1 cellular context compared by ENCODE assay signal in the genomic region with DNA sequence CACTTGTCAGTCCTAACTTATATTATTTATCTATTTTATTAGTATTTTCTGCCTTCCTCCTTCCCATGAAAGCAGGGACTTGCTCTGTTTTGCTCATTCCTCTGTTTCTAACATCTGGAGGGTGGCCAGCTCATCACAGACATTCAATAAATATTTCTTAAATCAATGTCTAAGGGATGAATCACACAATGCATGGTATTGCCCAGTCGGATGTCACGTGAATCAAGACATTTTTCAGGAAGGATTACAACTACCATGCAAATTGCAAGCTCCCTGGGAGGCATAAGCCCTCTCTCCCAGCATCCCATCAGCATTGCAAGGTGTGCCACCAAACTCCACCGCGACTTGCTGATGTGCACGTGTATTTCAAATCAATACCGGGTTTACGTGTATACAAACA.
TF ChIP-seq lines count a peak whose summit lies in the region.

No MANE protein-coding gene starts in this region.

TF ChIP-seq in WTC11, 78 proteins besides CTCF, POLR2A, EP300 and RAD21 (continued from another document):
- no peak for TF ChIP-seq ZBTB43 (CRISPR knock-in tag; IDR thresholded peaks at IDR 0.05)
- TF ChIP-seq NR1H2 (CRISPR knock-in tag; IDR thresholded peaks at IDR 0.05): no peak
- TF ChIP-seq, protein P1, sequence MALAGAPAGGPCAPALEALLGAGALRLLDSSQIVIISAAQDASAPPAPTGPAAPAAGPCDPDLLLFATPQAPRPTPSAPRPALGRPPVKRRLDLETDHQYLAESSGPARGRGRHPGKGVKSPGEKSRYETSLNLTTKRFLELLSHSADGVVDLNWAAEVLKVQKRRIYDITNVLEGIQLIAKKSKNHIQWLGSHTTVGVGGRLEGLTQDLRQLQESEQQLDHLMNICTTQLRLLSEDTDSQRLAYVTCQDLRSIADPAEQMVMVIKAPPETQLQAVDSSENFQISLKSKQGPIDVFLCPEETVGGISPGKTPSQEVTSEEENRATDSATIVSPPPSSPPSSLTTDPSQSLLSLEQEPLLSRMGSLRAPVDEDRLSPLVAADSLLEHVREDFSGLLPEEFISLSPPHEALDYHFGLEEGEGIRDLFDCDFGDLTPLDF (CRISPR knock-in tag; IDR thresholded peaks at IDR 0.05): no peak
- TF ChIP-seq NR3C1 (CRISPR knock-in tag; conservative IDR thresholded peaks at IDR 0.05; ENCODE audit: low read depth): no peak
- TF ChIP-seq, protein P2, sequence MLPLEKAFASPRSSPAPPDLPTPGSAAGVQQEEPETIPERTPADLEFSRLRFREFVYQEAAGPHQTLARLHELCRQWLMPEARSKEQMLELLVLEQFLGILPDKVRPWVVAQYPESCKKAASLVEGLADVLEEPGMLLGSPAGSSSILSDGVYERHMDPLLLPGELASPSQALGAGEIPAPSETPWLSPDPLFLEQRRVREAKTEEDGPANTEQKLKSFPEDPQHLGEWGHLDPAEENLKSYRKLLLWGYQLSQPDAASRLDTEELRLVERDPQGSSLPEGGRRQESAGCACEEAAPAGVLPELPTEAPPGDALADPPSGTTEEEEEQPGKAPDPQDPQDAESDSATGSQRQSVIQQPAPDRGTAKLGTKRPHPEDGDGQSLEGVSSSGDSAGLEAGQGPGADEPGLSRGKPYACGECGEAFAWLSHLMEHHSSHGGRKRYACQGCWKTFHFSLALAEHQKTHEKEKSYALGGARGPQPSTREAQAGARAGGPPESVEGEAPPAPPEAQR (CRISPR knock-in tag; IDR thresholded peaks at IDR 0.05): no peak
- TF ChIP-seq ATF1 (CRISPR knock-in tag; IDR thresholded peaks at IDR 0.05): no peak
- no peak for TF ChIP-seq SOX15 (CRISPR knock-in tag; IDR thresholded peaks at IDR 0.05)
- TF ChIP-seq GRHL2 (CRISPR knock-in tag; IDR thresholded peaks at IDR 0.05; ENCODE audit: insufficient replicate concordance, severe bottlenecking): no peak
- TF ChIP-seq ATF6 (CRISPR knock-in tag; IDR thresholded peaks at IDR 0.05): no peak
- TF ChIP-seq TP53 (CRISPR knock-in tag; IDR thresholded peaks at IDR 0.05): no peak
- TF ChIP-seq ZNF396 (CRISPR knock-in tag; IDR thresholded peaks at IDR 0.05; ENCODE audit: borderline replicate concordance): no peak
- TF ChIP-seq NFE2L1 (CRISPR knock-in tag; IDR thresholded peaks at IDR 0.05): no peak
- no peak for TF ChIP-seq ZNF138 (CRISPR knock-in tag; conservative IDR thresholded peaks at IDR 0.05)
- no peak for TF ChIP-seq TCF7 (CRISPR knock-in tag; IDR thresholded peaks at IDR 0.05; ENCODE audit: low read depth)
- TF ChIP-seq RELA (CRISPR knock-in tag; IDR thresholded peaks at IDR 0.05; ENCODE audit: borderline replicate concordance): no peak
- no peak for TF ChIP-seq ZNF121 (CRISPR knock-in tag; IDR thresholded peaks at IDR 0.05)
- TF ChIP-seq CREM (CRISPR knock-in tag; IDR thresholded peaks at IDR 0.05): no peak
- no peak for TF ChIP-seq PRDM15 (CRISPR knock-in tag; IDR thresholded peaks at IDR 0.05)
